Comparison of ENCODE assay signal across 34 cellular contexts in the genomic region with DNA sequence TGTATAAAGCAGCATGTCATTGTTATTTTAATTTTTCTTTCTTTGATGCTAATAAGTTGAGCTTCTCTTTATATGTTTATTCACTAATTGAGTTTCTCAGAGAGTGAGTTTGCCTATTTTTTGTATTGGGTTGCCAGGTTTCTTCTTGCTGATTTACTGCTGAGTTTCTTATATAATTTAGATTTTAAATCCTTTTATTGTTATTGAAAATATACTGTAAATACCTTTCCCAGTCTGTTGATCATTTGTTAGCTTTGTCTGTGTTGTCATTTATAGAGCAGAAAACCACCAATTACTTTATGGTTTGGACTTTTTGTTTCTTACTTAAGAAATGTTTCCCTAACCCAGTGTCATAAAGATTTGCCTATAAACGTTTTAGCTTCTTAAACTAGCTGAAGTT. TPM values are rescaled to one million over a fixed set of nuclear protein-coding genes. Genes with fewer than 3 reads are reported as not detected.
"Had no signal": no experiment of that assay in that cellular context is flagged by ENCODE, and none has a peak within 500 bp of the region (broad histone marks: within the 10 kb centered on the region; RNA-seq: fewer than 3 reads in every experiment).

No MANE protein-coding gene starts in this region.

- H3K4me1 Mint-ChIP-seq: activated B cell treated with CpG ODN at 0.5 μM for 24 hours; activated CD4-positive, alpha-beta T cell treated with anti-CD3 and anti-CD28 coated beads, Interleukin-2, amount 10 ng/mL, durations not matched to agents 24 days and 14 days; activated naive CD8-positive, alpha-beta T cell treated with anti-CD3 and anti-CD28 coated beads for 36 hours; activated T-helper 17 cell treated with anti-CD3 and anti-CD28 coated beads, Interleukin-2, amount 50 U/mL, for 72 hours had no signal

- ATAC-seq: activated CD8-positive, alpha-beta T cell treated with anti-CD3 and anti-CD28 coated beads for 36 hours; activated naive CD4-positive, alpha-beta T cell treated with anti-CD3 and anti-CD28 coated beads, Interleukin-2, amount 50 U/mL, for 72 hours; activated T-cell treated with anti-CD3 and anti-CD28 coated beads, Interleukin-2, amount 50 U/mL, for 4 hours; activated T-cell treated with anti-CD3 and anti-CD28 coated beads, Interleukin-2, amount 50 U/mL, for 72 hours; activated T-helper 17 cell treated with anti-CD3 and anti-CD28 coated beads, Interleukin-2, amount 50 U/mL, for 72 hours; body of pancreas had no signal

- H3K4me3 ChIP-seq: adrenal gland, body of pancreas, breast epithelium had no signal

- H3K9me3 ChIP-seq: adrenal gland, body of pancreas had no signal

- H3K27ac Mint-ChIP-seq: activated B cell treated with CpG ODN at 0.5 μM for 24 hours; activated CD4-positive, alpha-beta memory T cell treated with anti-CD3 and anti-CD28 coated beads for 36 hours; activated CD4-positive, alpha-beta T cell treated with anti-CD3 and anti-CD28 coated beads, Interleukin-2, amount 10 ng/mL, durations not matched to agents 24 days and 14 days; activated CD8-positive, alpha-beta T cell treated with anti-CD3 and anti-CD28 coated beads for 36 hours; activated naive CD4-positive, alpha-beta T cell treated with anti-CD3 and anti-CD28 coated beads for 36 hours; activated naive CD4-positive, alpha-beta T cell treated with anti-CD3 and anti-CD28 coated beads, Interleukin-2, amount 50 U/mL, for 72 hours; activated naive CD8-positive, alpha-beta T cell treated with anti-CD3 and anti-CD28 coated beads for 36 hours; activated T-cell treated with anti-CD3 and anti-CD28 coated beads, Interleukin-2, amount 50 U/mL, for 72 hours; activated T-helper 1 cell treated with anti-CD3 and anti-CD28 coated beads, Interleukin-12 subunit alpha, Interleukin-12 subunit beta, Interleukin-2, Interleukin-4 antibody, amounts not matched to agents 30 ng/mL and 10 ng/mL and 1 ng/mL, durations not matched to agents 14 hours and 24 hours and 36 hours; activated T-helper 17 cell treated with anti-CD3 and anti-CD28 coated beads, Interleukin-2, amount 50 U/mL, for 72 hours; T-helper 1 cell treated with Interleukin-12 subunit alpha and Interleukin-12 subunit beta and Interleukin-4 antibody, amounts not matched to agents 30 μg/mL and 1 μg/mL, for 36 hours; T-helper 2 cell treated with Interferon-gamma antibody and Interleukin-4, amounts not matched to agents 5 μg/mL and 100 μg/mL, for 36 hours had no signal

- H3K9me3 Mint-ChIP-seq: activated CD4-positive, alpha-beta T cell treated with anti-CD3 and anti-CD28 coated beads, Interleukin-2, amount 10 ng/mL, durations not matched to agents 24 days and 14 days; activated naive CD4-positive, alpha-beta T cell treated with anti-CD3 and anti-CD28 coated beads for 36 hours; activated naive CD4-positive, alpha-beta T cell treated with anti-CD3 and anti-CD28 coated beads, Interleukin-2, amount 50 U/mL, for 72 hours; activated T-helper 1 cell treated with anti-CD3 and anti-CD28 coated beads, Interleukin-12 subunit alpha, Interleukin-12 subunit beta, Interleukin-2, Interleukin-4 antibody, amounts not matched to agents 30 ng/mL and 10 ng/mL and 1 ng/mL, durations not matched to agents 14 hours and 24 hours and 36 hours; activated T-helper 17 cell treated with anti-CD3 and anti-CD28 coated beads, Interleukin-2, amount 50 U/mL, for 72 hours; T-helper 1 cell treated with Interleukin-12 subunit alpha and Interleukin-12 subunit beta and Interleukin-4 antibody, amounts not matched to agents 30 μg/mL and 1 μg/mL, for 36 hours; T-helper 2 cell treated with Interferon-gamma antibody and Interleukin-4, amounts not matched to agents 5 μg/mL and 100 μg/mL, for 36 hours had no signal

- H3K4me1 ChIP-seq: adrenal gland, body of pancreas, breast epithelium had no signal

- H3K27me3 ChIP-seq: body of pancreas, brain microvascular endothelial cell had no signal

- H3K27ac ChIP-seq: adrenal gland, body of pancreas, brain microvascular endothelial cell, breast epithelium, VCaP had no signal

- H3K36me3 ChIP-seq: adrenal gland, brain microvascular endothelial cell, breast epithelium had no signal

- H3K36me3 Mint-ChIP-seq: activated CD4-positive, alpha-beta memory T cell treated with anti-CD3 and anti-CD28 coated beads for 36 hours; activated naive CD4-positive, alpha-beta T cell treated with anti-CD3 and anti-CD28 coated beads, Interleukin-2, amount 50 U/mL, for 72 hours; activated naive CD8-positive, alpha-beta T cell treated with anti-CD3 and anti-CD28 coated beads for 36 hours had no signal

- DNase-seq: activated B cell treated with CpG ODN at 0.5 μM for 24 hours; activated CD4-positive, alpha-beta memory T cell treated with anti-CD3 and anti-CD28 coated beads for 36 hours; activated CD4-positive, alpha-beta T cell treated with anti-CD3 and anti-CD28 coated beads for 4 hours; activated CD4-positive, alpha-beta T cell treated with anti-CD3 and anti-CD28 coated beads, Interleukin-2, amount 10 ng/mL, durations not matched to agents 24 days and 14 days; activated CD4-positive, alpha-beta T cell treated with anti-CD3 and anti-CD28 coated beads, Interleukin-2, amount 50 U/mL, for 1 hour; activated CD4-positive, alpha-beta T cell treated with anti-CD3 and anti-CD28 coated beads, Interleukin-2, amount 50 U/mL, for 4 hours; activated CD4-positive, CD25-positive, alpha-beta regulatory T cell treated with anti-CD3 and anti-CD28 coated beads, Interleukin-2, amount 50 U/mL, for 72 hours; activated CD8-positive, alpha-beta memory T cell treated with anti-CD3 and anti-CD28 coated beads, Interleukin-2, amount 50 U/mL, for 4 hours; activated CD8-positive, alpha-beta T cell treated with anti-CD3 and anti-CD28 coated beads for 36 hours; activated effector memory CD4-positive, alpha-beta T cell treated with anti-CD3 and anti-CD28 coated beads, Interleukin-2, amount 50 U/mL, for 16 hours; activated gamma-delta T cell treated with Interleukin-2 at 50 U/mL for 16 hours; activated naive CD4-positive, alpha-beta T cell; activated naive CD4-positive, alpha-beta T cell treated with anti-CD3 and anti-CD28 coated beads for 36 hours; activated naive CD4-positive, alpha-beta T cell treated with anti-CD3 and anti-CD28 coated beads, Interleukin-2, amount 50 U/mL, for 16 hours; activated naive CD8-positive, alpha-beta T cell treated with anti-CD3 and anti-CD28 coated beads for 36 hours; activated T-cell treated with anti-CD3 and anti-CD28 coated beads for 4 hours; activated T-cell treated with anti-CD3 and anti-CD28 coated beads, Interleukin-2, amount 50 U/mL, for 1 hour; activated T-cell treated with anti-CD3 and anti-CD28 coated beads, Interleukin-2, amount 50 U/mL, for 4 hours; activated T-cell treated with anti-CD3 and anti-CD28 coated beads, Interleukin-2, amount 50 U/mL, for 72 hours; adrenal gland; amniotic stem cell; aorta; body of pancreas; brain microvascular endothelial cell; central memory CD4-positive, alpha-beta T cell; T-helper 2 cell; T-helper 9 cell had no signal

- H3K4me3 Mint-ChIP-seq: activated B cell treated with CpG ODN at 0.5 μM for 24 hours; activated CD4-positive, alpha-beta memory T cell treated with anti-CD3 and anti-CD28 coated beads for 36 hours; activated CD4-positive, alpha-beta T cell treated with anti-CD3 and anti-CD28 coated beads, Interleukin-2, amount 10 ng/mL, durations not matched to agents 24 days and 14 days; activated CD8-positive, alpha-beta T cell treated with anti-CD3 and anti-CD28 coated beads for 36 hours; activated naive CD4-positive, alpha-beta T cell treated with anti-CD3 and anti-CD28 coated beads for 36 hours; activated naive CD8-positive, alpha-beta T cell treated with anti-CD3 and anti-CD28 coated beads for 36 hours; activated T-cell treated with anti-CD3 and anti-CD28 coated beads, Interleukin-2, amount 50 U/mL, for 4 hours; activated T-cell treated with anti-CD3 and anti-CD28 coated beads, Interleukin-2, amount 50 U/mL, for 72 hours; activated T-helper 1 cell treated with anti-CD3 and anti-CD28 coated beads, Interleukin-12 subunit alpha, Interleukin-12 subunit beta, Interleukin-2, Interleukin-4 antibody, amounts not matched to agents 30 ng/mL and 10 ng/mL and 1 ng/mL, durations not matched to agents 14 hours and 24 hours and 36 hours; activated T-helper 17 cell treated with anti-CD3 and anti-CD28 coated beads, Interleukin-2, amount 50 U/mL, for 72 hours; T-helper 1 cell treated with Interleukin-12 subunit alpha and Interleukin-12 subunit beta and Interleukin-4 antibody, amounts not matched to agents 30 μg/mL and 1 μg/mL, for 36 hours; T-helper 2 cell treated with Interferon-gamma antibody and Interleukin-4, amounts not matched to agents 5 μg/mL and 100 μg/mL, for 36 hours had no signal

RNA-seq across cellular contexts. Expression of a gene that starts 17.1 kb away (rescaled TPM):
- total RNA-seq: activated B cell treated with CpG ODN at 0.5 μM for 24 hours; activated CD4-positive, alpha-beta memory T cell treated with anti-CD3 and anti-CD28 coated beads for 36 hours; activated CD4-positive, alpha-beta T cell treated with anti-CD3 and anti-CD28 coated beads, Interleukin-2, amount 10 ng/mL, durations not matched to agents 24 days and 14 days; activated CD8-positive, alpha-beta T cell treated with anti-CD3 and anti-CD28 coated beads for 36 hours; activated T-helper 1 cell treated with anti-CD3 and anti-CD28 coated beads, Interleukin-12 subunit alpha, Interleukin-12 subunit beta, Interleukin-2, Interleukin-4 antibody, amounts not matched to agents 30 ng/mL and 10 ng/mL and 1 ng/mL, durations not matched to agents 14 hours and 24 hours and 36 hours had no signal
